24 cellular contexts compared by ENCODE assay signal in genomic region chr15:57649138-57649537, GRCh38. TPM values are rescaled to one million over a fixed set of nuclear protein-coding genes. Genes with fewer than 3 reads are reported as not detected.
DNase-seq lines count a peak whose midpoint lies in the region; ATAC-seq and TF ChIP-seq lines count a peak whose summit lies in the region.
"Had no signal": no experiment of that assay in that cellular context is flagged by ENCODE, and none has a peak within 500 bp of the region (broad histone marks: within the 10 kb centered on the region; RNA-seq: fewer than 3 reads in every experiment).

No MANE protein-coding gene starts in this region.

- no peaks in the 10 kb centered on the region for H3K36me3 Mint-ChIP-seq in activated naive CD8-positive, alpha-beta T cell treated with anti-CD3 and anti-CD28 coated beads, Interleukin-2, amount 50 U/mL, for 24 hours (ENCODE audit: low read depth)

- no peak for ATAC-seq in foreskin keratinocyte
- no peak for ATAC-seq in GM18505 (IDR thresholded peaks at IDR 0.05; ENCODE audit: unreplicated experiment)
- ATAC-seq in activated naive CD8-positive, alpha-beta T cell treated with anti-CD3 and anti-CD28 coated beads, Interleukin-2, amount 50 U/mL, for 24 hours = no peak
- ATAC-seq: left colon; naive thymus-derived CD4-positive, alpha-beta T cell had no signal

- H3K4me3 ChIP-seq in AG10803 (ENCODE audit: low read length) = no peak overlapping the region
- H3K4me3 ChIP-seq in epithelial cell of esophagus (ENCODE audit: low read length) = no peak overlapping the region
- H3K4me3 ChIP-seq: stomach had no signal

- no peak overlapping the region for H3K27ac Mint-ChIP-seq in activated naive CD8-positive, alpha-beta T cell treated with anti-CD3 and anti-CD28 coated beads, Interleukin-2, amount 50 U/mL, for 24 hours
- H3K27ac Mint-ChIP-seq: CD4-positive, CD25-positive, alpha-beta regulatory T cell; naive thymus-derived CD4-positive, alpha-beta T cell had no signal

- H3K4me3 Mint-ChIP-seq in activated naive CD8-positive, alpha-beta T cell treated with anti-CD3 and anti-CD28 coated beads, Interleukin-2, amount 50 U/mL, for 24 hours = no peak overlapping the region
- H3K4me3 Mint-ChIP-seq: CD4-positive, CD25-positive, alpha-beta regulatory T cell; naive thymus-derived CD4-positive, alpha-beta T cell had no signal

- TF ChIP-seq CTCF in AG10803 (conservative IDR thresholded peaks at IDR 0.05; ENCODE audit: low read length) (no peak), epithelial cell of esophagus (IDR thresholded peaks at IDR 0.05; ENCODE audit: insufficient read depth, low read depth, low read length, missing control alignments) (no peak), foreskin keratinocyte (conservative IDR thresholded peaks at IDR 0.05) (no peak)

- DNase-seq in AG10803 (ENCODE audit: low read depth) (peak; percentile 78), M059J (ENCODE audit: low read depth) (peak; percentile 59), epithelial cell of esophagus (ENCODE audit: low read depth) (peak; percentile 88), foreskin keratinocyte (peak; percentile 31 to 40), NCI-H345 (lab: John Stamatoyannopoulos, UW) (no peak), RPMI8226 (no peak)
- no peak for DNase-seq in activated naive CD8-positive, alpha-beta T cell treated with anti-CD3 and anti-CD28 coated beads, Interleukin-2, amount 50 U/mL, for 24 hours
- DNase-seq: activated naive CD4-positive, alpha-beta T cell; activated T-cell treated with anti-CD3 and anti-CD28 coated beads, Interleukin-2, amount 50 U/mL, for 1 hour; amygdala; CD4-positive, CD25-positive, alpha-beta regulatory T cell; central memory CD4-positive, alpha-beta T cell; DMS 273 treated with DMSO at 0.1 percent for 48 hours; left colon; naive thymus-derived CD4-positive, alpha-beta T cell; NCI-H1048; NCI-H187 treated with DMSO at 0.1 percent for 48 hours; NCI-H2227 treated with DMSO at 0.1 percent for 48 hours; occipital lobe; OCI-M1; retina; stomach; trophoblast cell had no signal

- H3K27ac ChIP-seq in foreskin keratinocyte = no peak overlapping the region
- H3K27ac ChIP-seq: stomach had no signal

- H3K27me3 ChIP-seq in foreskin keratinocyte = no peaks in the 10 kb centered on the region
- H3K27me3 ChIP-seq: stomach had no signal

- no peaks in the 10 kb centered on the region for H3K27me3 Mint-ChIP-seq in activated naive CD8-positive, alpha-beta T cell treated with anti-CD3 and anti-CD28 coated beads, Interleukin-2, amount 50 U/mL, for 24 hours
- H3K27me3 Mint-ChIP-seq: CD4-positive, CD25-positive, alpha-beta regulatory T cell had no signal

- no peak for TF ChIP-seq POLR2A in GM18505 (IDR thresholded peaks at IDR 0.05; ENCODE audit: borderline replicate concordance, extremely low read depth, insufficient read depth, insufficient read length)

- H3K9me3 Mint-ChIP-seq in activated naive CD8-positive, alpha-beta T cell treated with anti-CD3 and anti-CD28 coated beads, Interleukin-2, amount 50 U/mL, for 24 hours = no peaks in the 10 kb centered on the region
- H3K9me3 Mint-ChIP-seq: CD4-positive, CD25-positive, alpha-beta regulatory T cell; naive thymus-derived CD4-positive, alpha-beta T cell had no signal

- H3K4me1 ChIP-seq in foreskin keratinocyte = peaks cover 10% of the 10 kb centered on the region

- H3K4me1 Mint-ChIP-seq in activated naive CD8-positive, alpha-beta T cell treated with anti-CD3 and anti-CD28 coated beads, Interleukin-2, amount 50 U/mL, for 24 hours = peaks cover 2% of the 10 kb centered on the region
- H3K4me1 Mint-ChIP-seq: CD4-positive, CD25-positive, alpha-beta regulatory T cell had no signal

RNA-seq across cellular contexts. Expression of gene POLR2M, which starts 57.4 kb away (rescaled TPM):
- total RNA-seq in M059J (2014; rRNA removed; shearing (Covaris generic)) = 101 and 238 TPM in 2 replicates
- 43.4 and 55.6 TPM in 2 replicates for total RNA-seq in foreskin keratinocyte
- polyA plus RNA-seq in foreskin keratinocyte = 13.2 and 14.0 TPM in 2 replicates

RNA-seq across cellular contexts. Expression of gene MYZAP, which starts 57.4 kb away (rescaled TPM):
- 7.9 and 8.2 TPM in 2 replicates for total RNA-seq in M059J (2014; rRNA removed; shearing (Covaris generic))
- total RNA-seq in foreskin keratinocyte = 2.9 and 3.5 TPM in 2 replicates
- polyA plus RNA-seq in foreskin keratinocyte = 1.7 and 2.0 TPM in 2 replicates

Comparison
In these comparisons a context has a peak if more than half of its experiments do, and no peak if none do; other contexts are left out.
1. DNase-seq: peak in AG10803 (single experiment), M059J (single experiment), epithelial cell of esophagus (single experiment) and foreskin keratinocyte (2 of 2); none in NCI-H345 (single experiment), RPMI8226 (single experiment) and activated naive CD8-positive, alpha-beta T cell treated with anti-CD3 and anti-CD28 coated beads, Interleukin-2, amount 50 U/mL, for 24 hours (single experiment).